Comparison of ENCODE assay signal across 19 cellular contexts in the genomic region with DNA sequence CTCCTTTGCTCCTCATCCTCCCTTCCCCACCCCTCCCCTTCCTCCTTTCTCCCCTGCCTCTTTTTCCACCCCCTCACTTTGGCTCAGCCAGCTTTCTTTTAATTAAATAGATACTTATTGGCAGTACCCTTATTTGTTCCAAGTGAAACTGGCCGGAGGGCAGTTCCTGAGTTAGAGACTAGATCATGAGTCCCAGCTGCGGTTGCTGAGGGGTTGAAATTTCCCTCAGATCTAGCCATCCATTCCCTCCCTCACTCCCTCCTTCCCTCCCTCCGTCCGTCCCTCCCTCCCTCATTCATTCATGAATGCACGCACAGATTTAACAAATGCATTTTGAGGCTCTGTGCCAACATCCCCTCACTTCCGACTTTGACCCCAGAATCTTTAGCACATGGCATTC.
"Had no signal": no experiment of that assay in that cellular context is flagged by ENCODE, and none has a peak within 500 bp of the region (broad histone marks: within the 10 kb centered on the region; RNA-seq: fewer than 3 reads in every experiment).

No MANE protein-coding gene starts in this region.

- H3K4me2 ChIP-seq: smooth muscle cell had no signal

- H3K36me3 ChIP-seq: neutrophil, pancreas, prostate gland, right atrium auricular region, spleen, suprapubic skin, tibial artery, transverse colon, upper lobe of right lung, uterus had no signal

- H3K27me3 ChIP-seq: right atrium auricular region, testis, uterus had no signal

- H3K4me3 Mint-ChIP-seq: naive thymus-derived CD8-positive, alpha-beta T cell; natural killer cell treated with Interleukin-12 subunit alpha and Interleukin-12 subunit beta and Interleukin-15 and Interleukin-18, amount 100 ng/mL, for 72 hours; nephron progenitor cell; stimulated activated memory B cell treated with anti-CD40 and anti-IgM and Interleukin-4, amounts not matched to agents 10 μg/mL and 1 μg/mL and 100 μg/mL, for 72 hours; type B pancreatic cell had no signal

- DNase-seq: spleen; stimulated activated naive CD4-positive, alpha-beta T cell; tibial artery; uterus had no signal

- H3K9me3 ChIP-seq: neutrophil, pancreas, prostate gland, right atrium auricular region, suprapubic skin, testis, tibial artery, transverse colon, upper lobe of right lung, uterus had no signal

- H3K27ac Mint-ChIP-seq: natural killer cell treated with Interleukin-12 subunit alpha and Interleukin-12 subunit beta and Interleukin-15 and Interleukin-18, amount 100 ng/mL, for 72 hours; nephron progenitor cell; stimulated activated memory B cell treated with anti-CD40 and anti-IgM and Interleukin-4, amounts not matched to agents 10 μg/mL and 1 μg/mL and 100 μg/mL, for 72 hours; type B pancreatic cell had no signal

- H3K36me3 Mint-ChIP-seq: naive thymus-derived CD8-positive, alpha-beta T cell; natural killer cell treated with Interleukin-12 subunit alpha and Interleukin-12 subunit beta and Interleukin-15 and Interleukin-18, amount 100 ng/mL, for 72 hours; stimulated activated memory B cell treated with anti-CD40 and anti-IgM and Interleukin-4, amounts not matched to agents 10 μg/mL and 1 μg/mL and 100 μg/mL, for 72 hours; type B pancreatic cell had no signal

- H3K4me1 Mint-ChIP-seq: stimulated activated memory B cell treated with anti-CD40 and anti-IgM and Interleukin-4, amounts not matched to agents 10 μg/mL and 1 μg/mL and 100 μg/mL, for 72 hours had no signal

- H3K9me3 Mint-ChIP-seq: natural killer cell treated with Interleukin-12 subunit alpha and Interleukin-12 subunit beta and Interleukin-15 and Interleukin-18, amount 100 ng/mL, for 72 hours; nephron progenitor cell; type B pancreatic cell had no signal

- H3K4me1 ChIP-seq: pancreas, prostate gland, right atrium auricular region, spleen, suprapubic skin, testis, tibial artery, upper lobe of right lung, uterus had no signal

- H3K4me3 ChIP-seq: pancreas, prostate gland, right atrium auricular region, skin epidermis, smooth muscle cell, spleen, suprapubic skin, testis, tibial artery, transverse colon, upper lobe of right lung, uterus had no signal

- H3K27ac ChIP-seq: neutrophil, pancreas, prostate gland, right atrium auricular region, skin epidermis, spleen, suprapubic skin, testis, tibial artery, transverse colon, upper lobe of right lung, uterus had no signal
